Comparison of ENCODE assay signal across 22 cellular contexts in the genomic region with DNA sequence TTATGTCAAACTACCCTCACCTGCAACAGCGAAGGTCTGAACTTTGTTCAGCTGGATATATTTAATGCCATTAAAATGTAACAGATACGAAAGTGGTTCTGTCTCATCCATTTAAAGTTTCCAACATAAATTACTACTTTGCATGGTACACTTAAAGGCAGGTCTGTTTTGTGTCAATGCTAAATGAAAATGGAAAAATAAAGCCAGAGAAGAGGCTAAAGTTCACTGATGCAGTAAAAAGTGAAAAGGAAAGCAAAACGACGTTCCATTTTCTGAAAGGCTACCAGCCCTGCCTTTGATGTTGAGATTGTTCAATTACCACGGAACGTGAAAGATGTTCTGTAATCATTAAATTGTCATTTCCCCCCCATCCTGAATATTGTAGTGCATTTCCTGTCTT.
A peak's percentile ranks its signal among the peaks of the same experiment; 100 is the strongest.
DNase-seq lines count a peak whose midpoint lies in the region; ATAC-seq and TF ChIP-seq lines count a peak whose summit lies in the region.
"Had no signal": no experiment of that assay in that cellular context is flagged by ENCODE, and none has a peak within 500 bp of the region (broad histone marks: within the 10 kb centered on the region; RNA-seq: fewer than 3 reads in every experiment).

No MANE protein-coding gene starts in this region.

- no peaks in the 10 kb centered on the region for H3K4me1 Mint-ChIP-seq in activated CD8-positive, alpha-beta T cell treated with anti-CD3 and anti-CD28 coated beads for 36 hours (ENCODE audit: low read depth)
- H3K4me1 Mint-ChIP-seq: B cell, H9, IgD-negative memory B cell had no signal

- peak overlapping the region; percentile 21; the same call in 1 of the 2 replicates for H3K4me2 ChIP-seq in OCI-LY3 (ENCODE audit: low read length)

- TF ChIP-seq CTCF in OCI-LY3 (IDR thresholded peaks at IDR 0.05; ENCODE audit: low read depth, low read length), result no peak
- no peak for TF ChIP-seq CTCF in activated CD8-positive, alpha-beta T cell treated with anti-CD3 and anti-CD28 coated beads for 36 hours (IDR thresholded peaks at IDR 0.05)

- peaks cover 41% of the 10 kb centered on the region for H3K27me3 ChIP-seq in OCI-LY3 (ENCODE audit: low read depth, low read length)
- H3K27me3 ChIP-seq: MG63 had no signal

- DNase-seq in dermis blood vessel endothelial cell, result peak; percentile 43
- peak; percentile 10 for DNase-seq in left kidney (ENCODE audit: low read depth, low spot score)
- no peak for DNase-seq in NCI-H146 (lab: John Stamatoyannopoulos, UW)
- no peak for DNase-seq in AG20443 (ENCODE audit: low spot score)
- no peak for DNase-seq in activated CD8-positive, alpha-beta T cell treated with anti-CD3 and anti-CD28 coated beads for 36 hours
- DNase-seq: DMS 273 treated with DMSO at 0.1 percent for 48 hours, DND-41, H9, Karpas-422, MG63, NCI-H1092, NCI-H1436 treated with DMSO at 0.1 percent for 48 hours, NCI-H2081, NCI-H2171 treated with DMSO at 0.1 percent for 48 hours, NCI-H82, RPMI8226, SIG-M5 had no signal

- no peak for ATAC-seq in HG03378 (IDR thresholded peaks at IDR 0.05; ENCODE audit: unreplicated experiment)
- ATAC-seq in activated CD8-positive, alpha-beta T cell treated with anti-CD3 and anti-CD28 coated beads for 36 hours, result no peak
- ATAC-seq: PC-3 had no signal

- no peak overlapping the region for H3K4me3 Mint-ChIP-seq in activated CD8-positive, alpha-beta T cell treated with anti-CD3 and anti-CD28 coated beads for 36 hours
- H3K4me3 Mint-ChIP-seq: B cell, H9, IgD-negative memory B cell had no signal

- H3K36me3 ChIP-seq in OCI-LY3 (replicated peaks; ENCODE audit: low read depth, low read length), result no peaks in the 10 kb centered on the region
- H3K36me3 ChIP-seq: MG63 had no signal

- POLR2A ChIA-PET in activated CD8-positive, alpha-beta T cell treated with anti-CD3 and anti-CD28 coated beads for 36 hours (lab: Charles Lee), result no interaction called here

- H4K20me1 ChIP-seq in OCI-LY3 (ENCODE audit: insufficient read depth, low read length), result no peaks in the 10 kb centered on the region

- no peaks in the 10 kb centered on the region for H3K79me2 ChIP-seq in OCI-LY3 (ENCODE audit: low read length)

- no peak overlapping the region for H3K27ac Mint-ChIP-seq in activated CD8-positive, alpha-beta T cell treated with anti-CD3 and anti-CD28 coated beads for 36 hours
- H3K27ac Mint-ChIP-seq: B cell, H9, IgD-negative memory B cell had no signal

- no peaks in the 10 kb centered on the region for H3K36me3 Mint-ChIP-seq in activated CD8-positive, alpha-beta T cell treated with anti-CD3 and anti-CD28 coated beads for 36 hours (ENCODE audit: low read depth)
- H3K36me3 Mint-ChIP-seq: IgD-negative memory B cell had no signal

- no peak overlapping the region for H3K9ac ChIP-seq in OCI-LY3 (ENCODE audit: low read length)

- H3K9me3 ChIP-seq in OCI-LY3 (ENCODE audit: insufficient read depth, low read length), result peaks cover 4% of the 10 kb centered on the region; the same call in 1 of the 2 replicates
- H3K9me3 ChIP-seq: MG63 had no signal

- H3K27ac ChIP-seq in OCI-LY3 (ENCODE audit: low read length), result no peak overlapping the region

- CTCF ChIA-PET in activated CD8-positive, alpha-beta T cell treated with anti-CD3 and anti-CD28 coated beads for 36 hours (lab: Charles Lee), result no interaction called here

- H3K9me3 Mint-ChIP-seq in activated CD8-positive, alpha-beta T cell treated with anti-CD3 and anti-CD28 coated beads for 36 hours, result peaks cover 4% of the 10 kb centered on the region

- no peaks in the 10 kb centered on the region for H3K27me3 Mint-ChIP-seq in activated CD8-positive, alpha-beta T cell treated with anti-CD3 and anti-CD28 coated beads for 36 hours
- H3K27me3 Mint-ChIP-seq: B cell, IgD-negative memory B cell had no signal

- intact Hi-C loops in activated CD8-positive, alpha-beta T cell treated with anti-CD3 and anti-CD28 coated beads for 36 hours (cut with micrococcal nuclease), result no loop called here

- no peak overlapping the region for H3K4me3 ChIP-seq in OCI-LY3 (ENCODE audit: low read length)
- H3K4me3 ChIP-seq: MG63 had no signal

- H3K4me1 ChIP-seq in OCI-LY3 (ENCODE audit: low read length), result no peaks in the 10 kb centered on the region

- H2AFZ ChIP-seq in OCI-LY3 (ENCODE audit: low read depth, low read length), result no peak overlapping the region

Comparison
In these comparisons a context has a peak if more than half of its experiments do, and no peak if none do; other contexts are left out.
1. DNase-seq: peak in dermis blood vessel endothelial cell (single experiment) and left kidney (single experiment); none in NCI-H146 (single experiment), AG20443 (single experiment) and activated CD8-positive, alpha-beta T cell treated with anti-CD3 and anti-CD28 coated beads for 36 hours (single experiment).